1 cellular context compared by ENCODE assay signal in the genomic region with DNA sequence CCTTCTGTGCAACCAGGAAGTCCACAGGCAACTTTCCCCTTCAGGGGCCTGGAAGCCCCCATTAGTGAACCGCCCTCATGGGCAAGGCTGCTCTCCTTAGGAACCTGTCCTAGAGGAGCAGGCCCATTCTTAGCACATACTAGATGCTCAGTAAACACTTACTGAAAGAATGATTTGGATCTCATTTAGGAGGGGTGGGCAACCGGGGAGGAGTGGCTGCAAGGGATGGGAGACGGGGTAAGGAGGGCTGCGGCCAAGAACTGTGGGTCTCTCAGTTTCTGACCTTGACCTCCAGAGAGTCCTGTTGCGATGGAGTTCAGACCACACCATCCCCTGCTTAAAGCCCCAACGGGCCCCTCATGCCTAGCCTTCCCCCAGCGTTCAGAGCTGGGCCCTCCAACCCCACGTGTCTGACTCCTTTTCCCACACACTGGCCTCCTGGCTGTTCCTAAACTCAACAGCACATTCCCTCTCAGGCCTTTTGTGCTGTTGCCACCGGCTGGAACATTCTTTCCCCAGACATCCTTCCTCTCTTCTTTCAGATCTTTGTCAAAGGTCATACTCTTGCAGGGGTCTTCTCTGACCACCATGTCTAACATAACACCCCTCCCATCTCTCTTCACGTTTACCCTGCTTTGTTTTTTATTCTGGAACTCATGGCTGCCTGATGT.
TF ChIP-seq lines count a peak whose summit lies in the region.

No MANE protein-coding gene starts in this region.

TF ChIP-seq in HepG2, 621 proteins besides CTCF, POLR2A, EP300 and RAD21:
- no peak for TF ChIP-seq AKAP8 (CRISPR knock-in tag; IDR thresholded peaks at IDR 0.05)
- no peak for TF ChIP-seq CEBPG (CRISPR knock-in tag; IDR thresholded peaks at IDR 0.05)
- TF ChIP-seq ZNF790 (CRISPR knock-in tag; IDR thresholded peaks at IDR 0.05; ENCODE audit: borderline replicate concordance): no peak
- no peak for TF ChIP-seq EHMT2 (IDR thresholded peaks at IDR 0.05; ENCODE audit: borderline replicate concordance, low read depth, low read length)
- no peak for TF ChIP-seq ZNF326 (CRISPR knock-in tag; IDR thresholded peaks at IDR 0.05; ENCODE audit: borderline replicate concordance)
- TF ChIP-seq, protein P1, sequence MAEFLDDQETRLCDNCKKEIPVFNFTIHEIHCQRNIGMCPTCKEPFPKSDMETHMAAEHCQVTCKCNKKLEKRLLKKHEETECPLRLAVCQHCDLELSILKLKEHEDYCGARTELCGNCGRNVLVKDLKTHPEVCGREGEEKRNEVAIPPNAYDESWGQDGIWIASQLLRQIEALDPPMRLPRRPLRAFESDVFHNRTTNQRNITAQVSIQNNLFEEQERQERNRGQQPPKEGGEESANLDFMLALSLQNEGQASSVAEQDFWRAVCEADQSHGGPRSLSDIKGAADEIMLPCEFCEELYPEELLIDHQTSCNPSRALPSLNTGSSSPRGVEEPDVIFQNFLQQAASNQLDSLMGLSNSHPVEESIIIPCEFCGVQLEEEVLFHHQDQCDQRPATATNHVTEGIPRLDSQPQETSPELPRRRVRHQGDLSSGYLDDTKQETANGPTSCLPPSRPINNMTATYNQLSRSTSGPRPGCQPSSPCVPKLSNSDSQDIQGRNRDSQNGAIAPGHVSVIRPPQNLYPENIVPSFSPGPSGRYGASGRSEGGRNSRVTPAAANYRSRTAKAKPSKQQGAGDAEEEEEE (CRISPR knock-in tag; IDR thresholded peaks at IDR 0.05; ENCODE audit: borderline replicate concordance): no peak
- no peak for TF ChIP-seq ZNF605 (CRISPR knock-in tag; IDR thresholded peaks at IDR 0.05)
- TF ChIP-seq IRF2 (CRISPR knock-in tag; IDR thresholded peaks at IDR 0.05): no peak
